ENCODE assay signal across 15 cellular contexts in genomic region chr9:70435948-70436347, GRCh38. TPM values are rescaled to one million over a fixed set of nuclear protein-coding genes. Genes with fewer than 3 reads are reported as not detected.
A peak's percentile ranks its signal among the peaks of the same experiment; 100 is the strongest.
DNase-seq lines count a peak whose midpoint lies in the region; FAIRE-seq and TF ChIP-seq lines count a peak whose summit lies in the region.
"Had no signal": no experiment of that assay in that cellular context is flagged by ENCODE, and none has a peak within 500 bp of the region (broad histone marks: within the 10 kb centered on the region; RNA-seq: fewer than 3 reads in every experiment).

No MANE protein-coding gene starts in this region.

- H3K4me3 Mint-ChIP-seq in chondrocyte (ENCODE audit: unreplicated experiment) (no peak overlapping the region), neural progenitor cell (no peak overlapping the region)
- H3K4me3 Mint-ChIP-seq: activated naive CD8-positive, alpha-beta T cell treated with anti-CD3 and anti-CD28 coated beads, Interleukin-2, amount 10 ng/mL, durations not matched to agents 7 days and 5 days; CD4-positive, alpha-beta T cell; H9; naive thymus-derived CD8-positive, alpha-beta T cell had no signal

- intact Hi-C loops in kidney (cut with DNase I) = no loop called here
- intact Hi-C loops in lower leg skin (cut with DNase I; ENCODE audit: low total_unique reads) = no loop called here

- H3K9ac ChIP-seq in kidney (ENCODE audit: low read length in 2 of 2) = no peak overlapping the region
- H3K9ac ChIP-seq in neural progenitor cell = no peak overlapping the region

- H3K4me3 ChIP-seq in AG10803 (ENCODE audit: low read length) (no peak overlapping the region), kidney (ENCODE audit: low read length in 2 of 2) (no peak overlapping the region), lower leg skin (ENCODE audit: low read depth, poor library complexity, severe bottlenecking) (no peak overlapping the region), Peyer's patch (no peak overlapping the region), neural progenitor cell (no peak overlapping the region)

- H3K4me2 ChIP-seq in neural progenitor cell = no peak overlapping the region

- 34 to 67% methylated on average over 1 of the region's 1 CpG for WGBS in lower leg skin, 2 donors

- no peaks in the 10 kb centered on the region for H3K79me2 ChIP-seq in neural progenitor cell (ENCODE audit: low read depth)

- no peaks in the 10 kb centered on the region for H3F3A ChIP-seq in neural progenitor cell (ENCODE audit: low read depth)

- H3K9me3 ChIP-seq in kidney (ENCODE audit: control insufficient read depth in 1 of 2, low read length in 2 of 2) = no peaks in the 10 kb centered on the region
- H3K9me3 ChIP-seq in Peyer's patch = no peaks in the 10 kb centered on the region
- no peaks in the 10 kb centered on the region for H3K9me3 ChIP-seq in neural progenitor cell (ENCODE audit: low read depth)

- no peak overlapping the region for H2AFZ ChIP-seq in neural progenitor cell (replicated peaks)

- H3K27ac Mint-ChIP-seq in chondrocyte (ENCODE audit: unreplicated experiment) (peak overlapping the region; percentile 60), neural progenitor cell (no peak overlapping the region)
- H3K27ac Mint-ChIP-seq: activated naive CD8-positive, alpha-beta T cell treated with anti-CD3 and anti-CD28 coated beads, Interleukin-2, amount 10 ng/mL, durations not matched to agents 7 days and 5 days; CD4-positive, alpha-beta T cell; H9; naive thymus-derived CD8-positive, alpha-beta T cell had no signal

- DNase-seq in AG10803 (ENCODE audit: low read depth) (peak; percentile 68), M059J (ENCODE audit: low read depth) (peak; percentile 80), chondrocyte (ENCODE audit: low spot score) (no peak), kidney (no peak), lower leg skin (ENCODE audit: low spot score in 2 of 2) (no peak), Peyer's patch (no peak), neural progenitor cell (ENCODE audit: low spot score) (no peak)
- no peak for DNase-seq in activated CD4-positive, alpha-beta T cell treated with anti-CD3 and anti-CD28 coated beads, Interleukin-2, amount 50 U/mL, for 48 hours
- DNase-seq: activated CD8-positive, alpha-beta memory T cell treated with anti-CD3 and anti-CD28 coated beads for 24 hours; activated naive CD8-positive, alpha-beta T cell treated with anti-CD3 and anti-CD28 coated beads, Interleukin-2, amount 10 ng/mL, durations not matched to agents 7 days and 5 days; CD4-positive, alpha-beta T cell; H9; naive thymus-derived CD8-positive, alpha-beta T cell; NCI-H2081 treated with DMSO at 0.1 percent for 48 hours; stimulated activated CD8-positive, alpha-beta memory T cell treated with anti-CD3 and anti-CD28 coated beads, Interleukin-4, amount 100 ng/mL, for 48 hours had no signal

- H3K27ac ChIP-seq in kidney (ENCODE audit: low read depth in 2 of 2, low read length in 2 of 2) (peak overlapping the region in 1 of 2 donors; percentile 47), Peyer's patch (no peak overlapping the region), neural progenitor cell (no peak overlapping the region)

- peak; percentile 66 for FAIRE-seq in kidney (lab: Jason Lieb, UNC)

- TF ChIP-seq CTCF in AG10803 (conservative IDR thresholded peaks at IDR 0.05; ENCODE audit: low read length) (no peak), chondrocyte (IDR thresholded peaks at IDR 0.05) (no peak), kidney (IDR thresholded peaks at IDR 0.05; ENCODE audit: borderline replicate concordance, extremely low read depth, insufficient read depth) (no peak), lower leg skin (IDR thresholded peaks at IDR 0.05) (no peak), Peyer's patch (IDR thresholded peaks at IDR 0.05) (no peak), neural progenitor cell (IDR thresholded peaks at IDR 0.05) (no peak)

- H3K27me3 Mint-ChIP-seq in chondrocyte (ENCODE audit: low read depth) = no peaks in the 10 kb centered on the region
- peaks cover 2% of the 10 kb centered on the region for H3K27me3 Mint-ChIP-seq in neural progenitor cell (ENCODE audit: insufficient read depth, low read depth)
- H3K27me3 Mint-ChIP-seq: activated naive CD8-positive, alpha-beta T cell treated with anti-CD3 and anti-CD28 coated beads, Interleukin-2, amount 10 ng/mL, durations not matched to agents 7 days and 5 days; CD4-positive, alpha-beta T cell had no signal

- H4K20me1 ChIP-seq in neural progenitor cell (ENCODE audit: low read depth) = no peaks in the 10 kb centered on the region

- H3K27me3 ChIP-seq in Peyer's patch (no peaks in the 10 kb centered on the region), neural progenitor cell (no peaks in the 10 kb centered on the region)

- TF ChIP-seq POLR2A in lower leg skin (IDR thresholded peaks at IDR 0.05) (no peak), Peyer's patch (IDR thresholded peaks at IDR 0.05) (no peak)

- H3K36me3 ChIP-seq in kidney (ENCODE audit: control insufficient read depth in 1 of 2, insufficient read depth in 2 of 2, low read length in 2 of 2) = no peaks in the 10 kb centered on the region
- no peaks in the 10 kb centered on the region for H3K36me3 ChIP-seq in Peyer's patch
- no peaks in the 10 kb centered on the region for H3K36me3 ChIP-seq in neural progenitor cell

- H3K4me1 ChIP-seq in kidney (ENCODE audit: control insufficient read depth in 1 of 2, insufficient read depth in 1 of 2, low read depth in 1 of 2, low read length in 2 of 2) = peaks cover 7 to 9% of the 10 kb centered on the region in 2 donors
- peaks cover 0 to 5% (median 2%) of the 10 kb centered on the region in 4 donors for H3K4me1 ChIP-seq in Peyer's patch
- peaks cover 3% of the 10 kb centered on the region for H3K4me1 ChIP-seq in neural progenitor cell

- H3K4me1 Mint-ChIP-seq in chondrocyte (ENCODE audit: low read depth) (peaks cover 61% of the 10 kb centered on the region), neural progenitor cell (no peaks in the 10 kb centered on the region)
- H3K4me1 Mint-ChIP-seq: H9 had no signal

- H3K9me3 Mint-ChIP-seq in chondrocyte (ENCODE audit: low read depth) = peaks cover 4% of the 10 kb centered on the region
- H3K9me3 Mint-ChIP-seq in neural progenitor cell = peaks cover 5% of the 10 kb centered on the region
- H3K9me3 Mint-ChIP-seq: CD4-positive, alpha-beta T cell had no signal

- H3K36me3 Mint-ChIP-seq in chondrocyte (ENCODE audit: low read depth) = peaks cover 2% of the 10 kb centered on the region
- H3K36me3 Mint-ChIP-seq in neural progenitor cell = no peaks in the 10 kb centered on the region
- H3K36me3 Mint-ChIP-seq: activated naive CD8-positive, alpha-beta T cell treated with anti-CD3 and anti-CD28 coated beads, Interleukin-2, amount 10 ng/mL, durations not matched to agents 7 days and 5 days; naive thymus-derived CD8-positive, alpha-beta T cell had no signal

RNA-seq across cellular contexts. Expression of gene KLF9, which starts 21.5 kb away (rescaled TPM):
- 16.0 and 20.7 TPM in 2 replicates for total RNA-seq in M059J (2014; rRNA removed; shearing (Covaris generic))
- total RNA-seq in chondrocyte (29.8 to 32.7 TPM (median 31.0 TPM) in 3 replicates), kidney (100 TPM), lower leg skin (100 to 1,000 TPM in 2 of 4 donors, 10 to 100 TPM in 2; 71.5 to 198 (median 104) TPM), Peyer's patch (100 to 1,000 TPM in 1 of 4 donors, 10 to 100 TPM in 3; 40.6 to 124 (median 55.4) TPM), neural progenitor cell (ENCODE audit: low replicate concordance) (0.12 and 0.41 TPM in 2 replicates)
- polyA plus RNA-seq in kidney (ENCODE audit: insufficient read depth, low read depth, low replicate concordance) = 23.5 TPM

Comparison
In these comparisons a context has a peak if more than half of its experiments do, and no peak if none do; other contexts are left out.
1. DNase-seq: peak in AG10803 (single experiment) and M059J (single experiment); none in chondrocyte (single experiment), kidney (single experiment), activated CD4-positive, alpha-beta T cell treated with anti-CD3 and anti-CD28 coated beads, Interleukin-2, amount 50 U/mL, for 48 hours (0 of 2), lower leg skin (0 of 2), Peyer's patch (0 of 3) and neural progenitor cell (single experiment).
2. RNA of gene KLF9, which starts 21.5 kb away (total RNA-seq): 71.5 to 198 TPM in lower leg skin, 100 TPM in kidney (single experiment), 40.6 to 124 TPM in Peyer's patch, 29.8 to 32.7 TPM in chondrocyte and 16.0 to 20.7 TPM in M059J; 0.12 to 0.41 TPM in neural progenitor cell; every median in the first group is over 10 times any median in the second.